ENCODE assay signal across 29 cellular contexts in genomic region chr19:3678188-3678587, GRCh38. TPM values are rescaled to one million over a fixed set of nuclear protein-coding genes. Genes with fewer than 3 reads are reported as not detected.
A peak's percentile ranks its signal among the peaks of the same experiment; 100 is the strongest.
DNase-seq lines count a peak whose midpoint lies in the region; ATAC-seq, FAIRE-seq and TF ChIP-seq lines count a peak whose summit lies in the region.
"Had no signal": no experiment of that assay in that cellular context is flagged by ENCODE, and none has a peak within 500 bp of the region (broad histone marks: within the 10 kb centered on the region; RNA-seq: fewer than 3 reads in every experiment).

No MANE protein-coding gene starts in this region.

- no peak overlapping the region for H3K23ac ChIP-seq in neuronal stem cell (ENCODE audit: low read depth, low read length, poor library complexity)

- no peak overlapping the region for H3K27ac ChIP-seq in K562 (ENCODE audit: extremely low read depth, low read depth, low read length)
- no peak overlapping the region for H3K27ac ChIP-seq in neuronal stem cell (replicated peaks; ENCODE audit: low read length)
- H3K27ac ChIP-seq: 22Rv1; A549; BLaER1 treated with 17β-estradiol and CSF1 and Interleukin-3, amounts not matched to agents 10 nM and 100 nM; C4-2B had no signal

- POLR2A ChIA-PET in K562 (lab: Yijun Ruan, JAX) = no interaction called here

- H2BK12ac ChIP-seq in neuronal stem cell (ENCODE audit: low read length) = no peak overlapping the region

- no peaks in the 10 kb centered on the region for H3K9me3 Mint-ChIP-seq in natural killer cell
- no peaks in the 10 kb centered on the region for H3K9me3 Mint-ChIP-seq in natural killer cell treated with Interleukin-12 subunit alpha and Interleukin-12 subunit beta and Interleukin-15 and Interleukin-18, amount 100 ng/mL, for 72 hours
- no peaks in the 10 kb centered on the region for H3K9me3 Mint-ChIP-seq in activated naive CD8-positive, alpha-beta T cell treated with anti-CD3 and anti-CD28 coated beads for 36 hours
- H3K9me3 Mint-ChIP-seq: CD4-positive, alpha-beta T cell; CD8-positive, alpha-beta T cell had no signal

- H3K4ac ChIP-seq in neuronal stem cell (ENCODE audit: low read length) = no peak overlapping the region

- H3K4me3 Mint-ChIP-seq in natural killer cell = peak overlapping the region; percentile 31
- no peak overlapping the region for H3K4me3 Mint-ChIP-seq in natural killer cell treated with Interleukin-12 subunit alpha and Interleukin-12 subunit beta and Interleukin-15 and Interleukin-18, amount 100 ng/mL, for 72 hours
- H3K4me3 Mint-ChIP-seq in activated naive CD8-positive, alpha-beta T cell treated with anti-CD3 and anti-CD28 coated beads for 36 hours = no peak overlapping the region
- H3K4me3 Mint-ChIP-seq: B cell; CD4-positive, alpha-beta T cell; CD8-positive, alpha-beta T cell had no signal

- H3K9me3 ChIP-seq in K562 (replicated peaks; ENCODE audit: control insufficient read depth, insufficient read depth, low read depth, low read length) = no peaks in the 10 kb centered on the region
- no peaks in the 10 kb centered on the region for H3K9me3 ChIP-seq in neuronal stem cell (replicated peaks in 1 of 2; ENCODE audit: control insufficient read depth in 2 of 2, insufficient read depth in 1 of 2, low read depth in 1 of 2, low read length in 2 of 2)
- H3K9me3 ChIP-seq: A549, Caco-2 had no signal

- H2BK15ac ChIP-seq in neuronal stem cell (ENCODE audit: low read length) = no peak overlapping the region

- in situ Hi-C loops in K562 (cut with MboI) = no loop called here

- no peak overlapping the region for H4K91ac ChIP-seq in neuronal stem cell (ENCODE audit: low read depth, low read length, poor library complexity)

- H3K79me1 ChIP-seq in neuronal stem cell (ENCODE audit: low read depth, low read length) = peaks cover 22% of the 10 kb centered on the region

- H4K8ac ChIP-seq in neuronal stem cell (ENCODE audit: low read depth, low read length) = no peak overlapping the region

- H4K20me1 ChIP-seq in K562 (replicated peaks; ENCODE audit: control insufficient read depth, insufficient read depth, low read length) = peaks cover 13% of the 10 kb centered on the region

- H3K9ac ChIP-seq in K562 (ENCODE audit: insufficient read depth in 1 of 2, low read depth in 2 of 2, low read length in 2 of 2) (no peak overlapping the region), neuronal stem cell (ENCODE audit: low read depth, low read length, poor library complexity) (peak overlapping the region; percentile 50)
- H3K9ac ChIP-seq: BLaER1 treated with 17β-estradiol and CSF1 and Interleukin-3, amounts not matched to agents 10 nM and 100 nM had no signal

- intact Hi-C loops in natural killer cell (cut with micrococcal nuclease) (no loop called here), K562 (cut with micrococcal nuclease) (no loop called here)

- no peak for TF ChIP-seq CTCF in natural killer cell (IDR thresholded peaks at IDR 0.05)
- TF ChIP-seq CTCF in K562 (IDR thresholded peaks at IDR 0.05 in 2 of 3, conservative IDR thresholded peaks at IDR 0.05 in 1 of 3; ENCODE audit: insufficient read depth in 2 of 3, low read depth in 1 of 3, low read length in 3 of 3) = no peak

- H3K36me3 ChIP-seq in K562 (ENCODE audit: control insufficient read depth, insufficient read depth, low read length) (peaks cover 12% of the 10 kb centered on the region; the same call in 1 of the 3 replicates), neuronal stem cell (replicated peaks in 1 of 2; ENCODE audit: control insufficient read depth in 2 of 2, insufficient read depth in 2 of 2, low read length in 2 of 2) (peaks cover 0 to 3% of the 10 kb centered on the region in 2 donors)

- TF ChIP-seq POLR2A in K562 (conservative IDR thresholded peaks at IDR 0.05) = no peak

- H3K36me3 Mint-ChIP-seq in natural killer cell = no peaks in the 10 kb centered on the region
- H3K36me3 Mint-ChIP-seq in natural killer cell treated with Interleukin-12 subunit alpha and Interleukin-12 subunit beta and Interleukin-15 and Interleukin-18, amount 100 ng/mL, for 72 hours = no peaks in the 10 kb centered on the region
- H3K36me3 Mint-ChIP-seq in activated naive CD8-positive, alpha-beta T cell treated with anti-CD3 and anti-CD28 coated beads for 36 hours = peaks cover 7% of the 10 kb centered on the region

- FAIRE-seq in K562 (lab: Jason Lieb, UNC) = no peak
- FAIRE-seq: A549, D721Med, GM12878, GM12892, GM18507 had no signal

- no peak overlapping the region for H3K14ac ChIP-seq in neuronal stem cell (ENCODE audit: low read length)

- no peaks in the 10 kb centered on the region for H3K27me3 Mint-ChIP-seq in natural killer cell (ENCODE audit: low read depth in 2 of 2)
- H3K27me3 Mint-ChIP-seq in natural killer cell treated with Interleukin-12 subunit alpha and Interleukin-12 subunit beta and Interleukin-15 and Interleukin-18, amount 100 ng/mL, for 72 hours = no peaks in the 10 kb centered on the region
- H3K27me3 Mint-ChIP-seq in activated naive CD8-positive, alpha-beta T cell treated with anti-CD3 and anti-CD28 coated beads for 36 hours = no peaks in the 10 kb centered on the region
- H3K27me3 Mint-ChIP-seq: B cell; CD4-positive, alpha-beta T cell had no signal

- H3K4me3 ChIP-seq in K562 (no peak overlapping the region), neuronal stem cell (ENCODE audit: low read length in 2 of 2) (no peak overlapping the region)
- H3K4me3 ChIP-seq: A549; BLaER1 treated with 17β-estradiol and CSF1 and Interleukin-3, amounts not matched to agents 10 nM and 100 nM; GM12878 had no signal

- TF ChIP-seq EP300 in K562 (IDR thresholded peaks at IDR 0.05; ENCODE audit: low read length) = no peak

- no peak for TF ChIP-seq RAD21 in K562 (CRISPR knock-in tag; conservative IDR thresholded peaks at IDR 0.05 in 1 of 2, IDR thresholded peaks at IDR 0.05 in 1 of 2)

- H3K4me1 ChIP-seq in K562 (replicated peaks in 1 of 2; ENCODE audit: control insufficient read depth in 2 of 2, insufficient read depth in 2 of 2, low read length in 2 of 2) (peaks cover 8 to 44% of the 10 kb centered on the region in 2 experiments), neuronal stem cell (ENCODE audit: control insufficient read depth in 2 of 2, insufficient read depth in 1 of 2, low read depth in 1 of 2, low read length in 2 of 2) (peaks cover 8 to 10% of the 10 kb centered on the region in 2 donors)
- H3K4me1 ChIP-seq: Caco-2 had no signal

- no peak for ATAC-seq in natural killer cell
- no peak for ATAC-seq in natural killer cell treated with Interleukin-12 subunit alpha and Interleukin-12 subunit beta and Interleukin-15 and Interleukin-18, amount 100 ng/mL, for 72 hours
- ATAC-seq in K562 = no peak
- no peak for ATAC-seq in HG03378 (IDR thresholded peaks at IDR 0.05; ENCODE audit: unreplicated experiment)
- ATAC-seq: A549; CD8-positive, alpha-beta T cell; GM12878 had no signal

- no peak overlapping the region for H2AK5ac ChIP-seq in neuronal stem cell (ENCODE audit: low read depth, low read length)

- WGBS in K562 (ENCODE audit: insufficient coverage, low coverage, missing lambda C conversion rate) = 71% methylated on average over 1 of the region's 3 CpGs
- 100% methylated on average over 1 to 3 of the region's 3 CpGs for WGBS in neuronal stem cell (ENCODE audit: extremely low coverage in 2 of 2, insufficient read length in 2 of 2, insufficient replicate concordance in 1 of 2), 2 donors

- peaks cover 3% of the 10 kb centered on the region for H3K9me1 ChIP-seq in K562 (ENCODE audit: control insufficient read depth, insufficient read depth, low read length)

- no peak for DNase-seq in natural killer cell
- DNase-seq in natural killer cell treated with Interleukin-12 subunit alpha and Interleukin-12 subunit beta and Interleukin-15 and Interleukin-18, amount 100 ng/mL, for 72 hours (ENCODE audit: low spot score) = no peak
- no peak for DNase-seq in K562 (ENCODE audit: extremely low read depth in 1 of 4, low spot score in 3 of 4)
- DNase-seq in neuronal stem cell (ENCODE audit: low spot score) = no peak
- DNase-seq in activated naive CD8-positive, alpha-beta T cell treated with anti-CD3 and anti-CD28 coated beads for 36 hours = no peak
- DNase-seq: AML-193; Caco-2; Calu3; CD4-positive, alpha-beta T cell; CD8-positive, alpha-beta T cell; DMS 273 treated with DMSO at 0.1 percent for 48 hours; DMS153; DMS53; DMS79; DND-41; EL; GDM1 had no signal

- H2BK5ac ChIP-seq in neuronal stem cell (ENCODE audit: low read length) = no peak overlapping the region

- no peak overlapping the region for H3K18ac ChIP-seq in neuronal stem cell (ENCODE audit: low read length)

- H3K4me2 ChIP-seq in K562 (ENCODE audit: insufficient read depth, low read length) = no peak overlapping the region
- H3K4me2 ChIP-seq in neuronal stem cell (ENCODE audit: insufficient read depth, low read length, poor library complexity, severe bottlenecking) = no peak overlapping the region
- H3K4me2 ChIP-seq: A549; BLaER1 treated with 17β-estradiol and CSF1 and Interleukin-3, amounts not matched to agents 10 nM and 100 nM had no signal

- H3K27ac Mint-ChIP-seq in natural killer cell = peak overlapping the region in 1 of 2 donors; percentile 90
- H3K27ac Mint-ChIP-seq in natural killer cell treated with Interleukin-12 subunit alpha and Interleukin-12 subunit beta and Interleukin-15 and Interleukin-18, amount 100 ng/mL, for 72 hours = no peak overlapping the region
- no peak overlapping the region for H3K27ac Mint-ChIP-seq in activated naive CD8-positive, alpha-beta T cell treated with anti-CD3 and anti-CD28 coated beads for 36 hours
- H3K27ac Mint-ChIP-seq: B cell; CD4-positive, alpha-beta T cell; CD8-positive, alpha-beta T cell had no signal

- BruUV-seq in K562 (replicated peaks; lab: Mats Ljungman, UMichigan) = no TSS peak

- peaks cover 22% of the 10 kb centered on the region for H3K79me2 ChIP-seq in K562 (ENCODE audit: control insufficient read depth, insufficient read depth, low read length)

- H3K27me3 ChIP-seq in K562 (ENCODE audit: control insufficient read depth in 2 of 2, insufficient read depth in 2 of 2, low read length in 2 of 2) (no peaks in the 10 kb centered on the region), neuronal stem cell (ENCODE audit: control insufficient read depth in 3 of 3, insufficient read depth in 3 of 3, low read depth in 1 of 3, low read length in 3 of 3) (no peaks in the 10 kb centered on the region)
- H3K27me3 ChIP-seq: BLaER1 treated with 17β-estradiol and CSF1 and Interleukin-3, amounts not matched to agents 10 nM and 100 nM had no signal

- no peak overlapping the region for H2BK120ac ChIP-seq in neuronal stem cell (ENCODE audit: low read depth, low read length)

- H3K4me1 Mint-ChIP-seq in natural killer cell = peaks cover 25 to 40% of the 10 kb centered on the region in 2 donors
- peaks cover 8 to 38% of the 10 kb centered on the region in 2 donors for H3K4me1 Mint-ChIP-seq in natural killer cell treated with Interleukin-12 subunit alpha and Interleukin-12 subunit beta and Interleukin-15 and Interleukin-18, amount 100 ng/mL, for 72 hours (ENCODE audit: low read depth in 2 of 2)
- H3K4me1 Mint-ChIP-seq in activated naive CD8-positive, alpha-beta T cell treated with anti-CD3 and anti-CD28 coated beads for 36 hours = no peaks in the 10 kb centered on the region

- CTCF ChIA-PET in K562 (lab: Yijun Ruan, JAX; ENCODE audit: low intra/inter-chr PET ratio) = no interaction called here

- H2AFZ ChIP-seq in K562 (ENCODE audit: low read depth, low read length) = no peak overlapping the region
- no peak overlapping the region for H2AFZ ChIP-seq in neuronal stem cell (ENCODE audit: low read length)

RNA-seq across cellular contexts. Expression of gene PIP5K1C, which starts 22.1 kb away (rescaled TPM):
- total RNA-seq in natural killer cell (10 to 100 TPM; 35.0 to 49.2 (median 36.8) TPM), K562 (2014; rRNA removed) (6.0 and 10.7 TPM in 2 replicates), K562 (2014; rRNA removed; fragmentation: Illumina TruSeq; extraction: Trizol) (1.4 and 1.9 TPM in 2 replicates), K562 (2015; rRNA removed; fragmentation: Illumina TruSeq; extraction: Trizol) (4.1 and 5.3 TPM in 2 replicates), K562 (2021) (21.4 and 22.1 TPM in 2 replicates)
- total RNA-seq in natural killer cell treated with Interleukin-12 subunit alpha and Interleukin-12 subunit beta and Interleukin-15 and Interleukin-18, amount 100 ng/mL, for 72 hours = 10 to 100 TPM; 27.0 to 29.6 TPM
- 21.1 and 62.3 TPM in 2 replicates for total RNA-seq in K562 (2011; cell fraction: chromatin; rRNA removed; ENCODE audit: low replicate concordance)
- total RNA-seq in K562 (2011; cell fraction: nucleolus; rRNA removed) = 28.3 and 30.5 TPM in 2 replicates
- total RNA-seq in K562 (2011; cell fraction: nucleoplasm; rRNA removed) = 15.8 and 17.5 TPM in 2 replicates
- polyA plus RNA-seq in K562 (2011; rRNA removed) (2.9 and 5.8 TPM in 2 replicates), K562 (2014; fragmentation: Illumina TruSeq; extraction: Trizol) (8.0 and 11.3 TPM in 2 replicates), K562 (2014; fragmentation: Nextera tagmentation; extraction: Ambion mirVana) (under 1 TPM; 0.38 to 0.61 TPM), K562 (2014; rRNA removed) (7.6 and 8.3 TPM in 2 replicates)
- 2.9 and 6.4 TPM in 2 replicates for polyA plus RNA-seq in K562 (2011; cell fraction: cytosol; rRNA removed)
- polyA plus RNA-seq in K562 (2011; cell fraction: nucleus; rRNA removed) = 9.4 and 20.2 TPM in 2 replicates
- 16.8 and 22.4 TPM in 2 replicates for polyA plus RNA-seq in K562 (2012)
- 5.1 and 9.5 TPM in 2 replicates for polyA minus RNA-seq in K562 (2011; rRNA and poly(A)+ RNA removed)
- 15.8 and 26.9 TPM in 2 replicates for polyA minus RNA-seq in K562 (2011; cell fraction: cytosol; rRNA and poly(A)+ RNA removed)
- 13.1 and 15.9 TPM in 2 replicates for polyA minus RNA-seq in K562 (2011; cell fraction: nucleus; rRNA and poly(A)+ RNA removed)
- polyA plus RNA-seq in neuronal stem cell (2013, experiment 1 of 2) = 25.4 TPM
- 24.7 TPM for polyA plus RNA-seq in neuronal stem cell (2013, experiment 2 of 2)
- total RNA-seq in activated naive CD8-positive, alpha-beta T cell treated with anti-CD3 and anti-CD28 coated beads for 36 hours = 10 to 100 TPM; 12.9 to 14.8 TPM

RNA-seq across cellular contexts. Expression of gene TJP3, which starts 30.0 kb away (rescaled TPM):
- total RNA-seq in natural killer cell (1 to 10 TPM; 1.1 to 2.9 (median 1.3) TPM), K562 (2014; rRNA removed) (0.82 and 1.3 TPM in 2 replicates), K562 (2014; rRNA removed; fragmentation: Illumina TruSeq; extraction: Trizol) (0.11 and 0.38 TPM in 2 replicates), K562 (2015; rRNA removed; fragmentation: Illumina TruSeq; extraction: Trizol) (0.34 and 0.58 TPM in 2 replicates), K562 (2021) (0.92 and 2.4 TPM in 2 replicates)
- 1 to 10 TPM in 1 of 2 donors, under 1 TPM in 1; 0.57 to 2.1 TPM for total RNA-seq in natural killer cell treated with Interleukin-12 subunit alpha and Interleukin-12 subunit beta and Interleukin-15 and Interleukin-18, amount 100 ng/mL, for 72 hours
- 1.8 and 7.1 TPM in 2 replicates for total RNA-seq in K562 (2011; cell fraction: chromatin; rRNA removed; ENCODE audit: low replicate concordance)
- total RNA-seq in K562 (2011; cell fraction: nucleolus; rRNA removed) = 2.9 and 3.5 TPM in 2 replicates
- 1.8 and 2.6 TPM in 2 replicates for total RNA-seq in K562 (2011; cell fraction: nucleoplasm; rRNA removed)
- polyA plus RNA-seq in K562 (2011; rRNA removed) (1.8 and 2.2 TPM in 2 replicates), K562 (2014; fragmentation: Illumina TruSeq; extraction: Trizol) (0.54 and 1.1 TPM in 2 replicates), K562 (2014; fragmentation: Nextera tagmentation; extraction: Ambion mirVana) (under 1 TPM in 1 of 2 experiments, not detected in 1; 0.11 TPM), K562 (2014; rRNA removed) (0.56 and 0.73 TPM in 2 replicates)
- 1.9 and 5.2 TPM in 2 replicates for polyA plus RNA-seq in K562 (2011; cell fraction: cytosol; rRNA removed)
- 4.3 and 9.8 TPM in 2 replicates for polyA plus RNA-seq in K562 (2011; cell fraction: nucleus; rRNA removed)
- 3.2 and 4.0 TPM in 2 replicates for polyA plus RNA-seq in K562 (2012)
- polyA minus RNA-seq in K562 (2011; rRNA and poly(A)+ RNA removed) = 1.5 and 1.9 TPM in 2 replicates
- 0.86 and 2.2 TPM in 2 replicates for polyA minus RNA-seq in K562 (2011; cell fraction: cytosol; rRNA and poly(A)+ RNA removed)
- polyA minus RNA-seq in K562 (2011; cell fraction: nucleus; rRNA and poly(A)+ RNA removed) = 2.3 and 3.4 TPM in 2 replicates
- 23.4 TPM for polyA plus RNA-seq in neuronal stem cell (2013, experiment 1 of 2)
- polyA plus RNA-seq in neuronal stem cell (2013, experiment 2 of 2) = 21.0 TPM
- total RNA-seq in activated naive CD8-positive, alpha-beta T cell treated with anti-CD3 and anti-CD28 coated beads for 36 hours = under 1 TPM; 0.24 to 0.39 TPM
- total RNA-seq: Daoy had no signal
- polyA plus RNA-seq: BJ had no signal

RNA-seq across cellular contexts. Expression of gene CACTIN, which starts 51.6 kb away (rescaled TPM):
- total RNA-seq in natural killer cell (10 to 100 TPM; 33.6 to 42.2 (median 40.8) TPM), K562 (2014; rRNA removed) (46.5 and 57.8 TPM in 2 replicates), K562 (2014; rRNA removed; fragmentation: Illumina TruSeq; extraction: Trizol) (7.6 and 7.9 TPM in 2 replicates), K562 (2015; rRNA removed; fragmentation: Illumina TruSeq; extraction: Trizol) (25.6 and 27.3 TPM in 2 replicates), K562 (2021) (42.1 and 49.2 TPM in 2 replicates)
- total RNA-seq in natural killer cell treated with Interleukin-12 subunit alpha and Interleukin-12 subunit beta and Interleukin-15 and Interleukin-18, amount 100 ng/mL, for 72 hours = 10 to 100 TPM; 28.9 to 44.7 TPM
- total RNA-seq in K562 (2011; cell fraction: chromatin; rRNA removed; ENCODE audit: low replicate concordance) = 35.4 and 89.8 TPM in 2 replicates
- total RNA-seq in K562 (2011; cell fraction: nucleolus; rRNA removed) = 60.3 and 65.9 TPM in 2 replicates
- 35.3 and 37.6 TPM in 2 replicates for total RNA-seq in K562 (2011; cell fraction: nucleoplasm; rRNA removed)
- polyA plus RNA-seq in K562 (2011; rRNA removed) (15.0 and 19.4 TPM in 2 replicates), K562 (2014; fragmentation: Illumina TruSeq; extraction: Trizol) (9.6 and 20.4 TPM in 2 replicates), K562 (2014; fragmentation: Nextera tagmentation; extraction: Ambion mirVana) (under 1 TPM; 0.15 to 0.52 TPM), K562 (2014; rRNA removed) (35.0 and 36.4 TPM in 2 replicates)
- polyA plus RNA-seq in K562 (2011; cell fraction: cytosol; rRNA removed) = 21.9 and 50.9 TPM in 2 replicates
- polyA plus RNA-seq in K562 (2011; cell fraction: nucleus; rRNA removed) = 54.2 and 84.9 TPM in 2 replicates
- polyA plus RNA-seq in K562 (2012) = 22.8 and 28.5 TPM in 2 replicates
- 4.5 and 9.4 TPM in 2 replicates for polyA minus RNA-seq in K562 (2011; rRNA and poly(A)+ RNA removed)
- 13.0 and 16.6 TPM in 2 replicates for polyA minus RNA-seq in K562 (2011; cell fraction: cytosol; rRNA and poly(A)+ RNA removed)
- polyA minus RNA-seq in K562 (2011; cell fraction: nucleus; rRNA and poly(A)+ RNA removed) = 9.6 and 12.0 TPM in 2 replicates
- 23.9 TPM for polyA plus RNA-seq in neuronal stem cell (2013, experiment 1 of 2)
- 25.3 TPM for polyA plus RNA-seq in neuronal stem cell (2013, experiment 2 of 2)
- 10 to 100 TPM; 33.0 to 34.4 TPM for total RNA-seq in activated naive CD8-positive, alpha-beta T cell treated with anti-CD3 and anti-CD28 coated beads for 36 hours
